ENCODE assay signal across 17 cellular contexts in the genomic region with DNA sequence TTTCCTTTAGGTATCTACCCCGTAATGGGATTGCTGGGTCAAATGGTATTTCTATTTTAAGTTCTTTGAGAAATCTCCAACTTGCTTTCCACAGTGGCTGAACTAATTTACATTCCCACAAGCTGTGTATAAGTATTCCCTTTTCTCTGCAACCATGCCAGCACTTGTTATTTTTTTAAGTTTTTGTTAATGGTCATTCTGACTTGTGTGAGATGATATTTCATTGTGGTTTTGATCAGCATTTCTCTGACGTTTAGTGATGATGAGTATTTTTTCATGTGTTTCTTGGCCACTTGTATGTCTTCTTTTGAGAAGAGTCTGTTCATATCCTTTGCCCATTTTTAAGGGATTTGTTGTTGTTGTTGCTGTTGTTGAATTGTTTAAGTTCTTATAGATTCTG.
"Had no signal": no experiment of that assay in that cellular context is flagged by ENCODE, and none has a peak within 500 bp of the region (broad histone marks: within the 10 kb centered on the region; RNA-seq: fewer than 3 reads in every experiment).

No MANE protein-coding gene starts in this region.

- H3K27ac Mint-ChIP-seq: activated CD8-positive, alpha-beta T cell treated with anti-CD3 and anti-CD28 coated beads, Interleukin-2, amount 10 ng/mL, durations not matched to agents 7 days and 5 days; activated naive CD8-positive, alpha-beta T cell treated with anti-CD3 and anti-CD28 coated beads, Interleukin-2, amount 50 U/mL, for 24 hours; dendritic cell treated with granulocyte-macrophage colony-stimulating factor and Interleukin-4, amounts not matched to agents 40 ng/mL and 50 ng/mL, for 4 days; effector memory CD8-positive, alpha-beta T cell; naive thymus-derived CD4-positive, alpha-beta T cell; progenitor cell of endocrine pancreas; stimulated activated naive CD8-positive, alpha-beta T cell treated with anti-CD3 and anti-CD28 coated beads, Interleukin-15, Interleukin-2, amounts not matched to agents 100 ng/mL and 50 ng/mL, for 24 hours had no signal

- DNase-seq: activated CD4-positive, alpha-beta T cell treated with anti-CD3 and anti-CD28 coated beads for 48 hours; activated CD8-positive, alpha-beta T cell treated with anti-CD3 and anti-CD28 coated beads, Interleukin-2, amount 10 ng/mL, durations not matched to agents 7 days and 5 days; activated naive CD4-positive, alpha-beta T cell treated with Interleukin-2 at 50 U/mL for 16 hours; activated naive CD8-positive, alpha-beta T cell treated with anti-CD3 and anti-CD28 coated beads, Interleukin-2, amount 50 U/mL, for 24 hours; effector memory CD8-positive, alpha-beta T cell; foreskin melanocyte; heart left ventricle; naive thymus-derived CD4-positive, alpha-beta T cell; right cardiac atrium; stimulated activated CD4-positive, alpha-beta T cell treated with anti-CD3 and anti-CD28 coated beads, Interleukin-4, amount 100 ng/mL, for 24 hours; testis; upper lobe of right lung had no signal

- H3K4me1 Mint-ChIP-seq: activated naive CD8-positive, alpha-beta T cell treated with anti-CD3 and anti-CD28 coated beads, Interleukin-2, amount 50 U/mL, for 24 hours; central memory CD8-positive, alpha-beta T cell; naive thymus-derived CD4-positive, alpha-beta T cell had no signal

- H3K4me1 ChIP-seq: ascending aorta, heart left ventricle, testis, upper lobe of right lung had no signal

- H3K36me3 ChIP-seq: ascending aorta, heart left ventricle, upper lobe of right lung had no signal

- H3K36me3 Mint-ChIP-seq: naive thymus-derived CD4-positive, alpha-beta T cell had no signal

- H3K27me3 Mint-ChIP-seq: activated naive CD8-positive, alpha-beta T cell treated with anti-CD3 and anti-CD28 coated beads, Interleukin-2, amount 50 U/mL, for 24 hours; central memory CD8-positive, alpha-beta T cell; dendritic cell treated with granulocyte-macrophage colony-stimulating factor and Interleukin-4, amounts not matched to agents 40 ng/mL and 50 ng/mL, for 4 days; effector memory CD8-positive, alpha-beta T cell; naive thymus-derived CD4-positive, alpha-beta T cell; progenitor cell of endocrine pancreas; stimulated activated naive CD8-positive, alpha-beta T cell treated with anti-CD3 and anti-CD28 coated beads, Interleukin-15, Interleukin-2, amounts not matched to agents 100 ng/mL and 50 ng/mL, for 24 hours had no signal

- H3K4me3 ChIP-seq: ascending aorta, heart left ventricle, testis, upper lobe of right lung had no signal

- H3K9me3 ChIP-seq: ascending aorta, heart left ventricle, testis, upper lobe of right lung had no signal

- H3K27me3 ChIP-seq: ascending aorta, heart left ventricle, testis, upper lobe of right lung had no signal

- H3K27ac ChIP-seq: ascending aorta, heart left ventricle, testis, upper lobe of right lung had no signal

- ATAC-seq: activated CD8-positive, alpha-beta T cell treated with anti-CD3 and anti-CD28 coated beads, Interleukin-2, amount 10 ng/mL, durations not matched to agents 7 days and 5 days; activated naive CD8-positive, alpha-beta T cell treated with anti-CD3 and anti-CD28 coated beads, Interleukin-2, amount 50 U/mL, for 24 hours; effector memory CD8-positive, alpha-beta T cell; heart left ventricle; naive thymus-derived CD4-positive, alpha-beta T cell; upper lobe of right lung had no signal

- H3K9me3 Mint-ChIP-seq: activated naive CD8-positive, alpha-beta T cell treated with anti-CD3 and anti-CD28 coated beads, Interleukin-2, amount 50 U/mL, for 24 hours had no signal

- H3K4me3 Mint-ChIP-seq: activated CD8-positive, alpha-beta T cell treated with anti-CD3 and anti-CD28 coated beads, Interleukin-2, amount 10 ng/mL, durations not matched to agents 7 days and 5 days; activated naive CD8-positive, alpha-beta T cell treated with anti-CD3 and anti-CD28 coated beads, Interleukin-2, amount 50 U/mL, for 24 hours; central memory CD8-positive, alpha-beta T cell; dendritic cell treated with granulocyte-macrophage colony-stimulating factor and Interleukin-4, amounts not matched to agents 40 ng/mL and 50 ng/mL, for 4 days; effector memory CD8-positive, alpha-beta T cell; naive thymus-derived CD4-positive, alpha-beta T cell; stimulated activated naive CD8-positive, alpha-beta T cell treated with anti-CD3 and anti-CD28 coated beads, Interleukin-15, Interleukin-2, amounts not matched to agents 100 ng/mL and 50 ng/mL, for 24 hours had no signal
